Comparison of ENCODE assay signal across 8 cellular contexts in genomic region chr2:95207111-95207961, GRCh38. TPM values are rescaled to one million over a fixed set of nuclear protein-coding genes. Genes with fewer than 3 reads are reported as not detected.
DNase-seq lines count a peak whose midpoint lies in the region; ATAC-seq, FAIRE-seq and TF ChIP-seq lines count a peak whose summit lies in the region.

Gene ZNF892 (plus strand): TSS chr2:95207521. CDS start chr2:95207816, 295 bp downstream.

- peak within 1 kb of the TSS; percentile 88 for H3K27ac Mint-ChIP-seq in central memory CD8-positive, alpha-beta T cell (ENCODE audit: low read depth)

- H4K20me1 ChIP-seq in keratinocyte (ENCODE audit: control insufficient read depth, extremely low read depth, insufficient read depth, low read length) = no peaks in the 10 kb centered on the region

- H3K9ac ChIP-seq in keratinocyte (ENCODE audit: control insufficient read depth, extremely low read depth, insufficient read depth, low read length) = peak within 1 kb of the TSS; percentile 75

- peak; percentile 94 for ATAC-seq in GM18861 (IDR thresholded peaks at IDR 0.05; ENCODE audit: unreplicated experiment)
- ATAC-seq in HG03095 (IDR thresholded peaks at IDR 0.05; ENCODE audit: unreplicated experiment) = peak; percentile 95
- ATAC-seq in central memory CD8-positive, alpha-beta T cell (replicated peaks; ENCODE audit: extremely low read depth, poor library complexity, severe bottlenecking) = peak; percentile 89

- H3K9me3 Mint-ChIP-seq in central memory CD8-positive, alpha-beta T cell = peaks cover 20% of the 10 kb centered on the region

- peak within 1 kb of the TSS; percentile 85 for H3K4me2 ChIP-seq in keratinocyte (ENCODE audit: control insufficient read depth, extremely low read depth, insufficient read depth, low read depth, low read length)

- peak within 1 kb of the TSS; percentile 65 to 81 (median 77) for H3K4me3 ChIP-seq in keratinocyte (ENCODE audit: control insufficient read depth in 2 of 3, extremely low read depth in 1 of 3, insufficient read depth in 2 of 3, low read depth in 1 of 3, low read length in 3 of 3)

- H2AFZ ChIP-seq in keratinocyte (ENCODE audit: control insufficient read depth, low read length) = peak within 1 kb of the TSS; percentile 92

- peak within 1 kb of the TSS; percentile 75 for H3K27ac ChIP-seq in keratinocyte (ENCODE audit: control insufficient read depth, insufficient read depth, low read length)

- H3K9me3 ChIP-seq in keratinocyte (ENCODE audit: control insufficient read depth, low read depth, low read length) = peaks cover 23% of the 10 kb centered on the region

- H3K4me1 Mint-ChIP-seq in central memory CD8-positive, alpha-beta T cell = peaks cover 40% of the 10 kb centered on the region

- H3K4me1 ChIP-seq in keratinocyte (ENCODE audit: control insufficient read depth, extremely low read depth, insufficient read depth, low read length) = peaks cover 9% of the 10 kb centered on the region

- no peaks in the 10 kb centered on the region for H3K27me3 Mint-ChIP-seq in central memory CD8-positive, alpha-beta T cell

- peaks cover 6% of the 10 kb centered on the region for H3K36me3 Mint-ChIP-seq in central memory CD8-positive, alpha-beta T cell (ENCODE audit: insufficient read depth)

- no peaks in the 10 kb centered on the region for H3K27me3 ChIP-seq in keratinocyte (ENCODE audit: control insufficient read depth, extremely low read depth, insufficient read depth, low read length)

- dilution Hi-C loops in keratinocyte (cut with MboI; ENCODE audit: extremely low pct_ligation_motif_present, low sequenced_read_pairs) = no loop called here

- H3K79me2 ChIP-seq in keratinocyte (ENCODE audit: control insufficient read depth, insufficient read depth, low read length) = no peaks in the 10 kb centered on the region

- DNase-seq in AG08395 (ENCODE audit: low spot score) = peak; percentile 97
- DNase-seq in NCI-H2171 treated with DMSO at 0.1 percent for 48 hours (lab: John Stamatoyannopoulos, UW) = peak; percentile 85
- DNase-seq in activated CD4-positive, CD25-positive, alpha-beta regulatory T cell treated with anti-CD3 and anti-CD28 coated beads, Interleukin-2, amount 50 U/mL, for 16 hours (ENCODE audit: low read depth, low spot score) = peak; percentile 58
- peak; percentile 47 to 58 for DNase-seq in central memory CD8-positive, alpha-beta T cell (ENCODE audit: low spot score in 2 of 2)
- peak; percentile 54 for DNase-seq in keratinocyte (ENCODE audit: low read depth, low spot score)
- DNase-seq in stimulated activated CD4-positive, alpha-beta T cell treated with anti-CD3 and anti-CD28 coated beads, Interleukin-12 subunit alpha, Interleukin-12 subunit beta, amount 100 ng/mL, for 48 hours (ENCODE audit: low read depth in 2 of 3, low spot score in 1 of 3) = peak; percentile 72 to 81 (median 74)

- TF ChIP-seq CTCF in keratinocyte (optimal IDR thresholded peaks at IDR 0.05 in 1 of 3, IDR thresholded peaks at IDR 0.05 in 1 of 3, conservative IDR thresholded peaks at IDR 0.05 in 1 of 3; ENCODE audit: extremely low read depth in 1 of 3, insufficient read depth in 2 of 3, low read length in 3 of 3) = peak; percentile 30 to 73 (median 39)

- H3K36me3 ChIP-seq in keratinocyte (ENCODE audit: control insufficient read depth in 2 of 2, extremely low read depth in 1 of 2, insufficient read depth in 2 of 2, low read length in 2 of 2) = peaks cover 0 to 5% of the 10 kb centered on the region in 2 experiments

- peak within 1 kb of the TSS; percentile 95 for H3K4me3 Mint-ChIP-seq in central memory CD8-positive, alpha-beta T cell

- FAIRE-seq in keratinocyte (lab: Jason Lieb, UNC) = no peak

- no peaks in the 10 kb centered on the region for H3K9me1 ChIP-seq in keratinocyte (ENCODE audit: control insufficient read depth, extremely low read depth, insufficient read depth, low read length)

RNA-seq across cellular contexts. Expression of gene ZNF892, which starts in this region (rescaled TPM):
- polyA plus RNA-seq in keratinocyte = 1.5 to 1.6 TPM (median 1.6 TPM) in 3 replicates
- polyA plus RNA-seq in keratinocyte (2011; ENCODE audit: low read depth) = not detected
- polyA plus RNA-seq in keratinocyte (2011; cell fraction: cytosol; rRNA removed) = 0.52 and 1.3 TPM in 2 replicates
- 2.8 and 3.3 TPM in 2 replicates for polyA plus RNA-seq in keratinocyte (2011; cell fraction: nucleus; rRNA removed)
- polyA plus RNA-seq in keratinocyte (2012; ENCODE audit: low replicate concordance) = 0.23 and 0.99 TPM in 2 replicates
- polyA minus RNA-seq in keratinocyte = 0.33 to 6.2 TPM (median 5.8 TPM) in 3 replicates
- polyA minus RNA-seq in keratinocyte (2011; cell fraction: cytosol; rRNA and poly(A)+ RNA removed) = 4.8 TPM
- polyA minus RNA-seq in keratinocyte (2011; cell fraction: nucleus; rRNA and poly(A)+ RNA removed) = 6.6 and 9.1 TPM in 2 replicates

Comparison
In these comparisons a context has a peak if more than half of its experiments do, and no peak if none do; other contexts are left out.
1. Peak in every context shown above with its lines: DNase-seq, ATAC-seq, H3K4me3 ChIP-seq and H3K27ac ChIP-seq.